ENCODE assay signal across 9 cellular contexts in genomic region chr12:79927772-79928474, GRCh38. TPM values are rescaled to one million over a fixed set of nuclear protein-coding genes. Genes with fewer than 3 reads are reported as not detected.
A peak's percentile ranks its signal among the peaks of the same experiment; 100 is the strongest.
DNase-seq lines count a peak whose midpoint lies in the region; ATAC-seq lines count a peak whose summit lies in the region.
"Had no signal": no experiment of that assay in that cellular context is flagged by ENCODE, and none has a peak within 500 bp of the region (broad histone marks: within the 10 kb centered on the region; RNA-seq: fewer than 3 reads in every experiment).

No MANE protein-coding gene starts in this region.

- no peaks in the 10 kb centered on the region for H3K27me3 ChIP-seq in CD4-positive, alpha-beta memory T cell (ENCODE audit: insufficient read depth, low read length)
- H3K27me3 ChIP-seq in neuronal stem cell (ENCODE audit: control insufficient read depth in 3 of 3, insufficient read depth in 3 of 3, low read depth in 1 of 3, low read length in 3 of 3): no peaks in the 10 kb centered on the region
- H3K27me3 ChIP-seq: upper lobe of left lung had no signal

- POLR2A ChIA-PET in CD4-positive, alpha-beta memory T cell (lab: Charles Lee; ENCODE audit: partially characterized antibody): interaction anchor here (1.2 kb wide), 1 partner anchor 8 kb away, joined by 4 read pairs; no protein-coding TSS in a partner anchor
- POLR2A ChIA-PET in activated CD4-positive, alpha-beta T cell treated with anti-CD3 and anti-CD28 coated beads, Interleukin-2, amount 10 ng/mL, durations not matched to agents 7 days and 5 days (lab: Charles Lee): no interaction called here

- H3K4me3 ChIP-seq in CD4-positive, alpha-beta memory T cell (ENCODE audit: low read length in 2 of 2): no peak overlapping the region
- no peak overlapping the region for H3K4me3 ChIP-seq in neuronal stem cell (ENCODE audit: low read length in 2 of 2)
- H3K4me3 ChIP-seq: upper lobe of left lung had no signal

- peaks cover 40 to 81% (median 53%) of the 10 kb centered on the region in 4 donors for H3K4me1 Mint-ChIP-seq in CD4-positive, alpha-beta memory T cell
- peaks cover 51% of the 10 kb centered on the region for H3K4me1 Mint-ChIP-seq in activated CD4-positive, alpha-beta T cell treated with anti-CD3 and anti-CD28 coated beads, Interleukin-2, amount 10 ng/mL, durations not matched to agents 7 days and 5 days

- WGBS in neuronal stem cell (ENCODE audit: extremely low coverage in 2 of 2, insufficient read length in 2 of 2, insufficient replicate concordance in 1 of 2), 2 donors: no CpG with 5 or more reads among the region's 1 CpG

- H3K36me3 ChIP-seq in CD4-positive, alpha-beta memory T cell (ENCODE audit: insufficient read depth, low read length): no peaks in the 10 kb centered on the region
- peaks cover 0 to 15% of the 10 kb centered on the region in 2 donors for H3K36me3 ChIP-seq in neuronal stem cell (replicated peaks in 1 of 2; ENCODE audit: control insufficient read depth in 2 of 2, insufficient read depth in 2 of 2, low read length in 2 of 2)
- H3K36me3 ChIP-seq: upper lobe of left lung had no signal

- no peak overlapping the region for H2AK5ac ChIP-seq in neuronal stem cell (ENCODE audit: low read depth, low read length)

- peak; percentile 62 to 70 (median 64) for DNase-seq in CD4-positive, alpha-beta memory T cell
- peak; percentile 75 for DNase-seq in activated CD4-positive, alpha-beta T cell treated with anti-CD3 and anti-CD28 coated beads, Interleukin-2, amount 10 ng/mL, durations not matched to agents 7 days and 5 days
- DNase-seq in kidney tubule cell (ENCODE audit: low spot score) (peak; percentile 36), NCI-H146 (lab: John Stamatoyannopoulos, UW) (no peak), globus pallidus (ENCODE audit: low spot score) (no peak), neuronal stem cell (ENCODE audit: low spot score) (no peak)

- H3K27ac Mint-ChIP-seq in CD4-positive, alpha-beta memory T cell: peak overlapping the region; percentile 62 to 90 (median 71)
- H3K27ac Mint-ChIP-seq in activated CD4-positive, alpha-beta T cell treated with anti-CD3 and anti-CD28 coated beads, Interleukin-2, amount 10 ng/mL, durations not matched to agents 7 days and 5 days: peak overlapping the region; percentile 41

- ATAC-seq in GM19372 (IDR thresholded peaks at IDR 0.05; ENCODE audit: low read depth, unreplicated experiment) (peak; percentile 96), HG03342 (IDR thresholded peaks at IDR 0.05; ENCODE audit: unreplicated experiment) (peak; percentile 98)

- H2BK12ac ChIP-seq in neuronal stem cell (ENCODE audit: low read length): no peak overlapping the region

- no peak overlapping the region for H3K9ac ChIP-seq in neuronal stem cell (ENCODE audit: low read depth, low read length, poor library complexity)

- no peak overlapping the region for H2BK5ac ChIP-seq in neuronal stem cell (ENCODE audit: low read length)

- H3K14ac ChIP-seq in neuronal stem cell (ENCODE audit: low read length): no peak overlapping the region

- H2AFZ ChIP-seq in neuronal stem cell (ENCODE audit: low read length): no peak overlapping the region

- H3K4me1 ChIP-seq in CD4-positive, alpha-beta memory T cell (ENCODE audit: insufficient read depth, low read length): peaks cover 75% of the 10 kb centered on the region
- H3K4me1 ChIP-seq in neuronal stem cell (ENCODE audit: control insufficient read depth in 2 of 2, insufficient read depth in 1 of 2, low read depth in 1 of 2, low read length in 2 of 2): peaks cover 5 to 15% of the 10 kb centered on the region in 2 donors

- no peaks in the 10 kb centered on the region for H3K27me3 Mint-ChIP-seq in CD4-positive, alpha-beta memory T cell
- no peaks in the 10 kb centered on the region for H3K27me3 Mint-ChIP-seq in activated CD4-positive, alpha-beta T cell treated with anti-CD3 and anti-CD28 coated beads, Interleukin-2, amount 10 ng/mL, durations not matched to agents 7 days and 5 days

- peak overlapping the region; percentile 28 for H3K27ac ChIP-seq in CD4-positive, alpha-beta memory T cell (ENCODE audit: low read depth, low read length)
- H3K27ac ChIP-seq in neuronal stem cell (replicated peaks; ENCODE audit: low read length): no peak overlapping the region

- H3K4ac ChIP-seq in neuronal stem cell (ENCODE audit: low read length): no peak overlapping the region

- H3K4me3 Mint-ChIP-seq in CD4-positive, alpha-beta memory T cell: peak overlapping the region in 7 of 8 donors; percentile 24 to 66 (median 52)
- H3K4me3 Mint-ChIP-seq in activated CD4-positive, alpha-beta T cell treated with anti-CD3 and anti-CD28 coated beads, Interleukin-2, amount 10 ng/mL, durations not matched to agents 7 days and 5 days: peak overlapping the region; percentile 33

- no peak overlapping the region for H3K23ac ChIP-seq in neuronal stem cell (ENCODE audit: low read depth, low read length, poor library complexity)

- H3K36me3 Mint-ChIP-seq in CD4-positive, alpha-beta memory T cell: no peaks in the 10 kb centered on the region
- H3K36me3 Mint-ChIP-seq in activated CD4-positive, alpha-beta T cell treated with anti-CD3 and anti-CD28 coated beads, Interleukin-2, amount 10 ng/mL, durations not matched to agents 7 days and 5 days (ENCODE audit: low read depth): peaks cover 13% of the 10 kb centered on the region

- no peaks in the 10 kb centered on the region for H3K9me3 ChIP-seq in CD4-positive, alpha-beta memory T cell (ENCODE audit: control insufficient read depth in 1 of 2, low read length in 2 of 2)
- no peaks in the 10 kb centered on the region for H3K9me3 ChIP-seq in neuronal stem cell (replicated peaks in 1 of 2; ENCODE audit: control insufficient read depth in 2 of 2, insufficient read depth in 1 of 2, low read depth in 1 of 2, low read length in 2 of 2)
- H3K9me3 ChIP-seq: upper lobe of left lung had no signal

- no peak overlapping the region for H4K8ac ChIP-seq in neuronal stem cell (ENCODE audit: low read depth, low read length)

- intact Hi-C loops in CD4-positive, alpha-beta memory T cell (cut with micrococcal nuclease): no loop called here

- H2BK120ac ChIP-seq in neuronal stem cell (ENCODE audit: low read depth, low read length): no peak overlapping the region

- CTCF ChIA-PET in CD4-positive, alpha-beta memory T cell (lab: Charles Lee; ENCODE audit: partially characterized antibody): interaction anchor here (0.6 to 1.0 kb wide), 3 partner anchors 8 to 113 kb away, joined by 3 to 4 read pairs (median 3); no protein-coding TSS in a partner anchor
- CTCF ChIA-PET in activated CD4-positive, alpha-beta T cell treated with anti-CD3 and anti-CD28 coated beads, Interleukin-2, amount 10 ng/mL, durations not matched to agents 7 days and 5 days (lab: Charles Lee): interaction anchor here (1.2 to 1.4 kb wide), 2 partner anchors 10 to 40 kb away, joined by 3 to 4 read pairs; no protein-coding TSS in a partner anchor

- H4K91ac ChIP-seq in neuronal stem cell (ENCODE audit: low read depth, low read length, poor library complexity): no peak overlapping the region

- peaks cover 5% of the 10 kb centered on the region for H3K79me1 ChIP-seq in neuronal stem cell (ENCODE audit: low read depth, low read length)

- H3K4me2 ChIP-seq in neuronal stem cell (ENCODE audit: insufficient read depth, low read length, poor library complexity, severe bottlenecking): no peak overlapping the region

- no peak overlapping the region for H3K18ac ChIP-seq in neuronal stem cell (ENCODE audit: low read length)

- H2BK15ac ChIP-seq in neuronal stem cell (ENCODE audit: low read length): no peak overlapping the region

- no peaks in the 10 kb centered on the region for H3K9me3 Mint-ChIP-seq in CD4-positive, alpha-beta memory T cell
- no peaks in the 10 kb centered on the region for H3K9me3 Mint-ChIP-seq in activated CD4-positive, alpha-beta T cell treated with anti-CD3 and anti-CD28 coated beads, Interleukin-2, amount 10 ng/mL, durations not matched to agents 7 days and 5 days

RNA-seq across cellular contexts. Expression of gene PPP1R12A, which starts 7.0 kb away (rescaled TPM):
- 100 to 1,000 TPM; 127 to 129 TPM for total RNA-seq in CD4-positive, alpha-beta memory T cell
- polyA plus RNA-seq in CD4-positive, alpha-beta memory T cell: 100 to 1,000 TPM in 1 of 2 donors, 10 to 100 TPM in 1; 73.1 to 130 TPM
- 100 to 1,000 TPM in 1 of 2 experiments, 10 to 100 TPM in 1; 89.4 to 124 TPM for total RNA-seq in activated CD4-positive, alpha-beta T cell treated with anti-CD3 and anti-CD28 coated beads, Interleukin-2, amount 10 ng/mL, durations not matched to agents 7 days and 5 days
- 119 TPM for polyA plus RNA-seq in neuronal stem cell (2013, experiment 1 of 2)
- polyA plus RNA-seq in neuronal stem cell (2013, experiment 2 of 2): 120 TPM

Comparison
In these comparisons a context has a peak if more than half of its experiments do, and no peak if none do; other contexts are left out.
1. DNase-seq: peak in CD4-positive, alpha-beta memory T cell (5 of 5), activated CD4-positive, alpha-beta T cell treated with anti-CD3 and anti-CD28 coated beads, Interleukin-2, amount 10 ng/mL, durations not matched to agents 7 days and 5 days (single experiment) and kidney tubule cell (single experiment); none in NCI-H146 (single experiment), globus pallidus (single experiment) and neuronal stem cell (single experiment).